26 cellular contexts compared by ENCODE assay signal in the genomic region with DNA sequence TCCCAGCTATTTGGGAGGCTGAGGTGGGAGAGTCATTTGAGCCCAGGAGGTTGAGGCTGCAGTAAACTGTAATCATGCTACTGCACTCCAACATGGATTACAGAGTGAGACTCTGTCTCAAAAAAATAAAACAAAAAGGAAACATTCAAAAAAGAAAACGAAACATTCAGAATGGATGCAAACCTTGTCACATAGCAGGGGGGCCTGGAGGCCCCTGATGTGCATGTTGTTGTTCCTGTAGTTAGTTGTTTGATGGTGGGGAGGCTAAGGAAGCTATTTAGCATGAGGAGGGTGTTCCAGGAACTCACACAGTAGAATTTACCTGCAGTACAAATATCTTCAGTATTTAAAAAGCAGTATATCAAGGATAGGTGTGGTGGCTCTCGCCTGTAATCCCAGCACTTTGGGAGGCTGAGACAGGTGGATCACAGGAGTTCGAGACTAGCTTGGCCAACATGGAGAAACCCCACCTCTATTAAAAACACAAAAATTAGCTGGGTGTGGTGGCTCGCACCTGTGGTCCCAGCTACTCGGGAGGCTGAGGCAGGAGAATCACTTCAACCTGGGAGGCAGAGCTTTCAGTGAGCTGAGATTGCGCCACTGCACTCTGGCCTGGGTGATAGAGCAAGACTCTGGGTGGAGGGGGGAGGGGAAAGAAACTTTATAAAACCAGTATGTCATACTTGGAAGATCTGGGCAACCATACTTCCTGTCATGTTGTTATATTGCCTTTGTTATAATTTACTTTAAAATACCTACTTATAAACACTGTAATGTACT. TPM values are rescaled to one million over a fixed set of nuclear protein-coding genes. Genes with fewer than 3 reads are reported as not detected.
DNase-seq lines count a peak whose midpoint lies in the region; ATAC-seq, FAIRE-seq and TF ChIP-seq lines count a peak whose summit lies in the region.
"Had no signal": no experiment of that assay in that cellular context is flagged by ENCODE, and none has a peak within 500 bp of the region (broad histone marks: within the 10 kb centered on the region; RNA-seq: fewer than 3 reads in every experiment).

No MANE protein-coding gene starts in this region.

- no peak overlapping the region for H2BK120ac ChIP-seq in H1 (replicated peaks; ENCODE audit: low read depth, low read length)

- intact Hi-C loops in aorta (cut with DNase I), result no loop called here

- H2AFZ ChIP-seq in H1 (ENCODE audit: low read length), result no peak overlapping the region

- H3K9ac ChIP-seq in SK-N-MC (ENCODE audit: insufficient read length) (no peak overlapping the region), H1 (replicated peaks in 1 of 4; ENCODE audit: extremely low read depth in 1 of 4, low read depth in 3 of 4, low read length in 3 of 4) (no peak overlapping the region)

- 84% methylated on average over 6 of the region's 6 CpGs; no CpG with 5 or more reads in 1 of the 2 experiments for WGBS in H1 (ENCODE audit: extremely low coverage in 1 of 2, insufficient coverage in 1 of 2, insufficient read length in 1 of 2, insufficient replicate concordance in 2 of 2, low coverage in 1 of 2, low lambda C conversion rate in 2 of 2, missing lambda C conversion rate in 1 of 2), 2 experiments
- 85 to 89% methylated on average over 6 of the region's 6 CpGs for WGBS in aorta, 2 donors

- CTCF ChIA-PET in H1 (lab: Charles Lee; ENCODE audit: partially characterized antibody), result interaction anchor here (0.7 to 1.4 kb wide), 2 partner anchors 24 to 128 kb away, joined by 3 read pairs; no protein-coding TSS in a partner anchor

- TF ChIP-seq RAD21 in H1 (IDR thresholded peaks at IDR 0.05 in 1 of 2, conservative IDR thresholded peaks at IDR 0.05 in 1 of 2; ENCODE audit: low read depth in 2 of 2, low read length in 2 of 2), result no peak

- H3K27ac ChIP-seq in SK-N-MC (peak overlapping the region; percentile 38; the same call in 1 of the 2 replicates), H1 (ENCODE audit: low read depth, low read length) (no peak overlapping the region), right atrium auricular region (no peak overlapping the region), aorta (ENCODE audit: low read depth in 1 of 2, low read length in 2 of 2) (no peak overlapping the region)
- H3K27ac ChIP-seq: esophagus squamous epithelium, gastrocnemius medialis, psoas muscle, skin epidermis had no signal

- H4K5ac ChIP-seq in H1 (ENCODE audit: insufficient read length, low read depth, low read length), result no peak overlapping the region

- H3K36me3 ChIP-seq in SK-N-MC (ENCODE audit: insufficient read depth, low read length), result no peaks in the 10 kb centered on the region
- no peaks in the 10 kb centered on the region for H3K36me3 ChIP-seq in H1 (ENCODE audit: control insufficient read depth in 2 of 4, insufficient read depth in 4 of 4, low read length in 3 of 4)
- no peaks in the 10 kb centered on the region for H3K36me3 ChIP-seq in right atrium auricular region
- no peaks in the 10 kb centered on the region for H3K36me3 ChIP-seq in aorta (ENCODE audit: control insufficient read depth in 1 of 2, insufficient read depth in 2 of 2, low read length in 1 of 2)
- H3K36me3 ChIP-seq: esophagus squamous epithelium, gastrocnemius medialis had no signal

- no peaks in the 10 kb centered on the region for H3K23me2 ChIP-seq in H1 (ENCODE audit: low read depth, low read length)

- no peak for FAIRE-seq in H1 (lab: Jason Lieb, UNC)
- FAIRE-seq: islet of Langerhans had no signal

- no peak overlapping the region for H2AK5ac ChIP-seq in H1 (ENCODE audit: low read depth, low read length)

- H3K79me1 ChIP-seq in H1 (ENCODE audit: low read depth, low read length), result no peaks in the 10 kb centered on the region

- H2BK5ac ChIP-seq in H1 (ENCODE audit: low read depth, low read length), result no peak overlapping the region

- no peaks in the 10 kb centered on the region for H3K36me3 Mint-ChIP-seq in activated T-cell treated with anti-CD3 and anti-CD28 coated beads, Interleukin-2, amount 50 U/mL, for 24 hours (ENCODE audit: low read depth)
- H3K36me3 Mint-ChIP-seq: CD14-positive monocyte had no signal

- POLR2A ChIA-PET in H1 (lab: Charles Lee; ENCODE audit: partially characterized antibody), result no interaction called here

- no peaks in the 10 kb centered on the region for H4K20me1 ChIP-seq in H1 (replicated peaks in 1 of 2; ENCODE audit: control insufficient read depth in 1 of 2, insufficient read depth in 2 of 2, low read length in 2 of 2)

- no peak for TF ChIP-seq POLR2A in H1 (IDR thresholded peaks at IDR 0.05; ENCODE audit: control extremely low read depth in 1 of 2, low read depth in 2 of 2, low read length in 2 of 2)

- TF ChIP-seq EP300 in H1 (IDR thresholded peaks at IDR 0.05; ENCODE audit: borderline replicate concordance in 1 of 2, low read depth in 2 of 2, low read length in 2 of 2), result no peak

- H3K18ac ChIP-seq in H1 (ENCODE audit: extremely low read depth, low read length), result no peak overlapping the region

- H4K91ac ChIP-seq in H1 (replicated peaks; ENCODE audit: insufficient read length, low read length), result no peak overlapping the region

- H3K27me3 Mint-ChIP-seq in stimulated activated naive CD8-positive, alpha-beta T cell treated with anti-CD3 and anti-CD28 coated beads, Interleukin-15, amount 100 ng/mL, for 72 hours, result no peaks in the 10 kb centered on the region
- no peaks in the 10 kb centered on the region for H3K27me3 Mint-ChIP-seq in activated T-cell treated with anti-CD3 and anti-CD28 coated beads, Interleukin-2, amount 50 U/mL, for 24 hours

- peaks cover 0 to 3% of the 10 kb centered on the region in 2 donors for H3K9me3 Mint-ChIP-seq in stimulated activated naive CD8-positive, alpha-beta T cell treated with anti-CD3 and anti-CD28 coated beads, Interleukin-15, amount 100 ng/mL, for 72 hours
- H3K9me3 Mint-ChIP-seq in activated T-cell treated with anti-CD3 and anti-CD28 coated beads, Interleukin-2, amount 50 U/mL, for 24 hours, result no peaks in the 10 kb centered on the region
- H3K9me3 Mint-ChIP-seq: stimulated activated effector memory CD8-positive, alpha-beta T cell treated with anti-CD3 and anti-CD28 coated beads, Interleukin-12 subunit alpha, Interleukin-12 subunit beta, amount 100 ng/mL, for 72 hours had no signal

- H3K27me3 ChIP-seq in H1 (replicated peaks in 1 of 4; ENCODE audit: control insufficient read depth in 3 of 4, extremely low read depth in 1 of 4, insufficient read depth in 3 of 4, low read length in 3 of 4) (no peaks in the 10 kb centered on the region), right atrium auricular region (no peaks in the 10 kb centered on the region), aorta (ENCODE audit: control insufficient read depth in 1 of 2, insufficient read depth in 2 of 2, low read length in 1 of 2) (no peaks in the 10 kb centered on the region)
- H3K27me3 ChIP-seq: esophagus squamous epithelium, gastrocnemius medialis had no signal

- no peak overlapping the region for H2BK12ac ChIP-seq in H1 (ENCODE audit: low read depth, low read length)

- H2BK20ac ChIP-seq in H1 (ENCODE audit: low read length), result no peak overlapping the region

- H3K79me2 ChIP-seq in H1 (ENCODE audit: control insufficient read depth in 1 of 2, insufficient read depth in 2 of 2, low read length in 2 of 2), result no peaks in the 10 kb centered on the region

- peaks cover 19% of the 10 kb centered on the region for H3K4me1 Mint-ChIP-seq in stimulated activated naive CD8-positive, alpha-beta T cell treated with anti-CD3 and anti-CD28 coated beads, Interleukin-15, amount 100 ng/mL, for 72 hours
- H3K4me1 Mint-ChIP-seq in activated T-cell treated with anti-CD3 and anti-CD28 coated beads, Interleukin-2, amount 50 U/mL, for 24 hours (ENCODE audit: low read depth), result peaks cover 4% of the 10 kb centered on the region
- H3K4me1 Mint-ChIP-seq: CD14-positive monocyte had no signal

- no peaks in the 10 kb centered on the region for H3K9me3 ChIP-seq in SK-N-MC (ENCODE audit: low read depth, low read length)
- H3K9me3 ChIP-seq in H1 (ENCODE audit: insufficient read depth in 2 of 2, low read depth in 1 of 2, low read length in 1 of 2), result peaks cover 0 to 4% of the 10 kb centered on the region in 2 experiments; a peak in 2 of 4 replicates
- peaks cover 0 to 7% of the 10 kb centered on the region in 2 donors for H3K9me3 ChIP-seq in right atrium auricular region
- H3K9me3 ChIP-seq in aorta (ENCODE audit: control insufficient read depth, low read length), result no peaks in the 10 kb centered on the region
- H3K9me3 ChIP-seq: gastrocnemius medialis, psoas muscle had no signal

- H3K4me3 Mint-ChIP-seq in stimulated activated naive CD8-positive, alpha-beta T cell treated with anti-CD3 and anti-CD28 coated beads, Interleukin-15, amount 100 ng/mL, for 72 hours, result no peak overlapping the region
- H3K4me3 Mint-ChIP-seq in activated T-cell treated with anti-CD3 and anti-CD28 coated beads, Interleukin-2, amount 50 U/mL, for 24 hours, result no peak overlapping the region
- H3K4me3 Mint-ChIP-seq: CD14-positive monocyte; stimulated activated effector memory CD8-positive, alpha-beta T cell treated with anti-CD3 and anti-CD28 coated beads, Interleukin-12 subunit alpha, Interleukin-12 subunit beta, amount 100 ng/mL, for 72 hours had no signal

- H2BK15ac ChIP-seq in H1 (ENCODE audit: low read length), result no peak overlapping the region; the same call in 1 of the 2 replicates

- H3K4me3 ChIP-seq in SK-N-MC, result no peak overlapping the region
- H3K4me3 ChIP-seq in H1 (ENCODE audit: extremely low read depth in 1 of 4, insufficient read depth in 2 of 4, low read depth in 3 of 4, low read length in 4 of 4), result no peak overlapping the region
- no peak overlapping the region for H3K4me3 ChIP-seq in right atrium auricular region
- H3K4me3 ChIP-seq in aorta (ENCODE audit: low read length in 2 of 2), result no peak overlapping the region
- H3K4me3 ChIP-seq: esophagus squamous epithelium, gastrocnemius medialis, psoas muscle, skin epidermis had no signal

- H3K14ac ChIP-seq in H1 (ENCODE audit: insufficient read length), result no peak overlapping the region

- DNase-seq in stimulated activated naive CD8-positive, alpha-beta T cell treated with anti-CD3 and anti-CD28 coated beads, Interleukin-15, amount 100 ng/mL, for 72 hours, result no peak
- DNase-seq in stimulated activated naive CD8-positive, alpha-beta T cell treated with anti-CD3 and anti-CD28 coated beads, Interleukin-15, Interleukin-2, amounts not matched to agents 100 U/mL and 50 U/mL, for 24 hours, result no peak
- no peak for DNase-seq in SK-N-MC (ENCODE audit: low read depth, low spot score)
- no peak for DNase-seq in H1 (ENCODE audit: low read depth in 1 of 2, low spot score in 2 of 2)
- no peak for DNase-seq in right atrium auricular region (ENCODE audit: low spot score)
- DNase-seq in SKM-1 (lab: John Stamatoyannopoulos, UW; ENCODE audit: unreplicated experiment), result no peak
- DNase-seq in aorta, result no peak
- no peak for DNase-seq in activated T-cell treated with anti-CD3 and anti-CD28 coated beads, Interleukin-2, amount 50 U/mL, for 24 hours
- DNase-seq: activated CD4-positive, alpha-beta T cell treated with anti-CD3 and anti-CD28 coated beads, Interleukin-2, amount 50 U/mL, for 1 hour; activated naive CD4-positive, alpha-beta T cell; activated T-cell treated with anti-CD3 and anti-CD28 coated beads for 4 hours; effector memory CD4-positive, alpha-beta T cell; esophagus squamous epithelium; gastrocnemius medialis; hypothalamus; MM.1S; NCI-H187 treated with DMSO at 0.1 percent for 48 hours; NCI-H748 treated with DMSO at 0.1 percent for 48 hours; psoas muscle; Right ventricle myocardium superior; stimulated activated CD4-positive, alpha-beta T cell treated with anti-CD3 and anti-CD28 coated beads, Interleukin-2, amount 100 ng/mL, for 24 hours had no signal

- no peak for TF ChIP-seq CTCF in H1 (IDR thresholded peaks at IDR 0.05; ENCODE audit: control extremely low read depth in 1 of 3, insufficient read depth in 1 of 3, low read depth in 1 of 3, low read length in 3 of 3)
- TF ChIP-seq CTCF in right atrium auricular region (IDR thresholded peaks at IDR 0.05), result no peak

- no peak overlapping the region for H3K23ac ChIP-seq in H1 (ENCODE audit: insufficient read length)

- no peak for ATAC-seq in stimulated activated naive CD8-positive, alpha-beta T cell treated with anti-CD3 and anti-CD28 coated beads, Interleukin-15, amount 100 ng/mL, for 72 hours
- ATAC-seq in stimulated activated naive CD8-positive, alpha-beta T cell treated with anti-CD3 and anti-CD28 coated beads, Interleukin-15, Interleukin-2, amounts not matched to agents 100 U/mL and 50 U/mL, for 24 hours, result no peak
- ATAC-seq in aorta (ENCODE audit: low FRiP score), result no peak
- ATAC-seq: gastrocnemius medialis; HCT116; psoas muscle; stimulated activated effector memory CD8-positive, alpha-beta T cell treated with anti-CD3 and anti-CD28 coated beads, Interleukin-12 subunit alpha, Interleukin-12 subunit beta, amount 100 ng/mL, for 72 hours had no signal

- H3K4me1 ChIP-seq in H1 (replicated peaks in 1 of 4; ENCODE audit: control insufficient read depth in 3 of 4, insufficient read depth in 4 of 4, low read length in 3 of 4) (no peaks in the 10 kb centered on the region), right atrium auricular region (no peaks in the 10 kb centered on the region), aorta (ENCODE audit: control insufficient read depth in 1 of 2, insufficient read depth in 2 of 2, low read length in 2 of 2) (no peaks in the 10 kb centered on the region)
- H3K4me1 ChIP-seq: esophagus squamous epithelium, gastrocnemius medialis, psoas muscle had no signal

- H4K8ac ChIP-seq in H1 (ENCODE audit: extremely low read depth, insufficient read depth, low read length), result no peak overlapping the region

- H3K4ac ChIP-seq in H1 (replicated peaks; ENCODE audit: insufficient read length, low read depth, low read length), result no peak overlapping the region

- no peak overlapping the region for H3K56ac ChIP-seq in H1 (replicated peaks; ENCODE audit: insufficient read length, low read depth, low read length)

- H3K4me2 ChIP-seq in H1 (ENCODE audit: insufficient read depth in 1 of 2, low read depth in 2 of 2, low read length in 2 of 2), result no peak overlapping the region

- H3K27ac Mint-ChIP-seq in stimulated activated naive CD8-positive, alpha-beta T cell treated with anti-CD3 and anti-CD28 coated beads, Interleukin-15, amount 100 ng/mL, for 72 hours, result peak overlapping the region; percentile 83 to 84
- H3K27ac Mint-ChIP-seq in activated T-cell treated with anti-CD3 and anti-CD28 coated beads, Interleukin-2, amount 50 U/mL, for 24 hours, result no peak overlapping the region
- H3K27ac Mint-ChIP-seq: stimulated activated effector memory CD8-positive, alpha-beta T cell treated with anti-CD3 and anti-CD28 coated beads, Interleukin-12 subunit alpha, Interleukin-12 subunit beta, amount 100 ng/mL, for 72 hours had no signal

RNA-seq across cellular contexts. Expression of a gene that starts 17.6 kb away (rescaled TPM):
- 56.9 and 61.4 TPM in 2 replicates for total RNA-seq in H1 (2021; fragmentation: NEBNext Ultra II Directional; extraction: Animal tissue kit (Norgen Biotek cat#: 25700))
- polyA plus RNA-seq in H1 (2011; rRNA removed), result 10.6 and 13.6 TPM in 2 replicates
- 16.7 TPM for polyA plus RNA-seq in H1 (2011; cell fraction: cytosol; rRNA removed)
- polyA plus RNA-seq in H1 (2011; cell fraction: nucleus; rRNA removed), result 8.0 TPM
- 33.6 to 56.8 TPM (median 46.3 TPM) in 4 replicates for polyA plus RNA-seq in H1 (2012, experiment 1 of 2)
- polyA plus RNA-seq in H1 (2012, experiment 2 of 2), result 4.7 TPM
- polyA plus RNA-seq in H1 (2013, experiment 1 of 2), result 41.4 TPM
- polyA plus RNA-seq in H1 (2013, experiment 2 of 2), result 43.0 TPM
- polyA minus RNA-seq in H1 (2011; rRNA and poly(A)+ RNA removed), result 29.2 and 29.5 TPM in 2 replicates
- 26.0 TPM for polyA minus RNA-seq in H1 (2011; cell fraction: cytosol; rRNA and poly(A)+ RNA removed)
- 33.3 TPM for polyA minus RNA-seq in H1 (2011; cell fraction: nucleus; rRNA and poly(A)+ RNA removed)
- 10 to 100 TPM; 14.2 to 15.4 TPM for total RNA-seq in right atrium auricular region
- total RNA-seq in aorta, result 10 to 100 TPM; 74.3 to 89.0 TPM
- 10 to 100 TPM; 24.8 to 25.3 TPM for polyA plus RNA-seq in aorta
